ENCODE assay signal across 8 cellular contexts in genomic region chr12:55717397-55718007, GRCh38. TPM values are rescaled to one million over a fixed set of nuclear protein-coding genes. Genes with fewer than 3 reads are reported as not detected.
DNase-seq lines count a peak whose midpoint lies in the region; ATAC-seq and TF ChIP-seq lines count a peak whose summit lies in the region.

No MANE protein-coding gene starts in this region.

- H3K4me2 ChIP-seq in hepatocyte, result peak overlapping the region; percentile 90

- no peaks in the 10 kb centered on the region for H3K9me2 ChIP-seq in hepatocyte (replicated peaks; ENCODE audit: insufficient read depth)

- H3K27me3 Mint-ChIP-seq in activated CD4-positive, alpha-beta memory T cell treated with anti-CD3 and anti-CD28 coated beads for 36 hours, result peaks cover 2% of the 10 kb centered on the region

- CTCF ChIA-PET in activated CD4-positive, alpha-beta memory T cell treated with anti-CD3 and anti-CD28 coated beads for 36 hours (lab: Charles Lee), result interaction anchor here (1.0 to 3.9 kb wide), 7 partner anchors 7 to 71 kb away, joined by 3 to 36 read pairs (median 8); partner anchors contain the start of genes CD63 and ITGA7

- H3K4me1 ChIP-seq in heart left ventricle, result peaks cover 3 to 89% (median 71%) of the 10 kb centered on the region in 12 donors
- peaks cover 30% of the 10 kb centered on the region for H3K4me1 ChIP-seq in hepatocyte (ENCODE audit: insufficient read depth)

- H4K20me1 ChIP-seq in hepatocyte (ENCODE audit: insufficient read depth, poor library complexity, severe bottlenecking), result no peaks in the 10 kb centered on the region

- H3K4me3 Mint-ChIP-seq in activated CD4-positive, alpha-beta memory T cell treated with anti-CD3 and anti-CD28 coated beads for 36 hours, result peak overlapping the region; percentile 90

- ATAC-seq in heart left ventricle, result no peak
- no peak for ATAC-seq in HG02938 (IDR thresholded peaks at IDR 0.05; ENCODE audit: unreplicated experiment)

- H3K79me2 ChIP-seq in hepatocyte, result peaks cover 35% of the 10 kb centered on the region

- no peak overlapping the region for H2AFZ ChIP-seq in hepatocyte

- H3K4me1 Mint-ChIP-seq in activated CD4-positive, alpha-beta memory T cell treated with anti-CD3 and anti-CD28 coated beads for 36 hours (ENCODE audit: low read depth), result peaks cover 30% of the 10 kb centered on the region

- H3K27me3 ChIP-seq in heart left ventricle, result no peaks in the 10 kb centered on the region
- no peaks in the 10 kb centered on the region for H3K27me3 ChIP-seq in hepatocyte

- H3K27ac Mint-ChIP-seq in activated CD4-positive, alpha-beta memory T cell treated with anti-CD3 and anti-CD28 coated beads for 36 hours, result peak overlapping the region; percentile 89

- H3K4me3 ChIP-seq in heart left ventricle (peak overlapping the region in 8 of 12 donors; percentile 64 to 93 (median 78)), hepatocyte (no peak overlapping the region)

- H3K9me3 ChIP-seq in heart left ventricle (no peaks in the 10 kb centered on the region), hepatocyte (ENCODE audit: low read depth) (no peaks in the 10 kb centered on the region)

- DNase-seq in heart left ventricle (peak in 2 of 5 donors; percentile 26 to 63), cardiac septum (ENCODE audit: low spot score) (no peak), hepatocyte (ENCODE audit: low spot score) (no peak), Ammon's horn (ENCODE audit: low spot score) (no peak)
- peak; percentile 65 for DNase-seq in activated CD4-positive, alpha-beta memory T cell treated with anti-CD3 and anti-CD28 coated beads for 36 hours
- peak; percentile 54 for DNase-seq in stimulated activated CD8-positive, alpha-beta memory T cell treated with anti-CD3 and anti-CD28 coated beads, Interleukin-4, amount 100 ng/mL, for 48 hours
- DNase-seq in activated CD4-positive, CD25-positive, alpha-beta regulatory T cell treated with anti-CD3 and anti-CD28 coated beads, Interleukin-2, amount 50 U/mL, for 72 hours, result no peak

- peak overlapping the region; percentile 29 to 99 (median 93) for H3K27ac ChIP-seq in heart left ventricle
- no peak overlapping the region for H3K27ac ChIP-seq in hepatocyte

- TF ChIP-seq CTCF in heart left ventricle (IDR thresholded peaks at IDR 0.05) (no peak), hepatocyte (IDR thresholded peaks at IDR 0.05; ENCODE audit: poor library complexity) (no peak)

- H3K36me3 Mint-ChIP-seq in activated CD4-positive, alpha-beta memory T cell treated with anti-CD3 and anti-CD28 coated beads for 36 hours, result peaks cover 6% of the 10 kb centered on the region

- POLR2A ChIA-PET in activated CD4-positive, alpha-beta memory T cell treated with anti-CD3 and anti-CD28 coated beads for 36 hours (lab: Charles Lee), result interaction anchor here (3.1 kb wide), 1 partner anchor 12 kb away, joined by 23 read pairs; the partner anchor contains the start of gene CD63

- intact Hi-C loops in heart left ventricle (cut with DNase I), result no loop called here
- intact Hi-C loops in cardiac septum (cut with DNase I), result no loop called here
- intact Hi-C loops in activated CD4-positive, alpha-beta memory T cell treated with anti-CD3 and anti-CD28 coated beads for 36 hours (cut with micrococcal nuclease), result loop anchor here (1.0 to 5.0 kb wide), 3 partner anchors 12 to 730 kb away; partner anchors contain the start of gene CD63

- 34 to 50% (median 36%) methylated on average over 4 of the region's 4 CpGs for WGBS in heart left ventricle, 4 donors
- 74% methylated on average over 4 of the region's 4 CpGs for WGBS in hepatocyte (ENCODE audit: low lambda C conversion rate, missing lambda C conversion rate)

- H3K36me3 ChIP-seq in heart left ventricle, result peaks cover 0 to 16% (median 0%) of the 10 kb centered on the region in 9 donors
- H3K36me3 ChIP-seq in hepatocyte (replicated peaks; ENCODE audit: insufficient read depth, low read depth), result no peaks in the 10 kb centered on the region

- no peaks in the 10 kb centered on the region for H3K9me3 Mint-ChIP-seq in activated CD4-positive, alpha-beta memory T cell treated with anti-CD3 and anti-CD28 coated beads for 36 hours

- TF ChIP-seq POLR2A in heart left ventricle (IDR thresholded peaks at IDR 0.05), result no peak

RNA-seq across cellular contexts. Expression of gene BLOC1S1, which starts 1.7 kb away (rescaled TPM):
- total RNA-seq in heart left ventricle (100 to 1,000 TPM in 5 of 9 donors, 10 to 100 TPM in 4; 71.3 to 173 (median 131) TPM), cardiac septum (97.7 TPM), hepatocyte (159 and 177 TPM in 2 replicates)
- polyA plus RNA-seq in heart left ventricle (100 to 1,000 TPM; 187 to 314 TPM), hepatocyte (227 and 236 TPM in 2 replicates)
- 100 to 1,000 TPM; 153 to 162 TPM for total RNA-seq in activated CD4-positive, alpha-beta memory T cell treated with anti-CD3 and anti-CD28 coated beads for 36 hours

RNA-seq across cellular contexts. Expression of gene RDH5, which starts 2.7 kb away (rescaled TPM):
- total RNA-seq in heart left ventricle (10 to 100 TPM in 8 of 9 donors, 1 to 10 TPM in 1; 5.9 to 20.5 (median 16.2) TPM), cardiac septum (26.3 TPM), hepatocyte (36.2 and 48.7 TPM in 2 replicates)
- polyA plus RNA-seq in heart left ventricle (10 to 100 TPM; 25.8 to 42.4 TPM), hepatocyte (38.0 and 43.7 TPM in 2 replicates)
- 1 to 10 TPM; 5.1 to 7.0 TPM for total RNA-seq in activated CD4-positive, alpha-beta memory T cell treated with anti-CD3 and anti-CD28 coated beads for 36 hours

RNA-seq across cellular contexts. Expression of gene ITGA7, which starts 9.8 kb away (rescaled TPM):
- total RNA-seq in heart left ventricle, result 1,000 to 10,000 TPM in 1 of 9 donors, 100 to 1,000 TPM in 8; 199 to 1,007 (median 620) TPM
- 100 to 1,000 TPM; 173 to 573 TPM for polyA plus RNA-seq in heart left ventricle
- total RNA-seq in cardiac septum, result 806 TPM
- 1 to 10 TPM; 4.1 to 4.5 TPM for total RNA-seq in activated CD4-positive, alpha-beta memory T cell treated with anti-CD3 and anti-CD28 coated beads for 36 hours
- 13.0 and 15.2 TPM in 2 replicates for total RNA-seq in hepatocyte
- polyA plus RNA-seq in hepatocyte, result 18.9 and 22.8 TPM in 2 replicates

RNA-seq across cellular contexts. Expression of gene CD63, which starts 11.3 kb away (rescaled TPM):
- total RNA-seq in heart left ventricle (1,000 to 10,000 TPM in 3 of 9 donors, 100 to 1,000 TPM in 6; 475 to 1,670 (median 767) TPM), cardiac septum (914 TPM), hepatocyte (1,401 and 1,504 TPM in 2 replicates)
- polyA plus RNA-seq in heart left ventricle (1,000 to 10,000 TPM; 1,034 to 2,790 TPM), hepatocyte (2,624 and 2,749 TPM in 2 replicates)
- 100 to 1,000 TPM; 204 to 210 TPM for total RNA-seq in activated CD4-positive, alpha-beta memory T cell treated with anti-CD3 and anti-CD28 coated beads for 36 hours

RNA-seq across cellular contexts. Expression of gene GDF11, which starts 25.4 kb away (rescaled TPM):
- total RNA-seq in heart left ventricle (10 to 100 TPM in 7 of 9 donors, 1 to 10 TPM in 2; 7.8 to 18.2 (median 12.4) TPM), cardiac septum (18.0 TPM), hepatocyte (7.9 and 10.8 TPM in 2 replicates)
- polyA plus RNA-seq in heart left ventricle (10 to 100 TPM in 1 of 2 donors, 1 to 10 TPM in 1; 6.9 to 15.7 TPM), hepatocyte (3.7 and 4.1 TPM in 2 replicates)
- 1 to 10 TPM; 7.7 to 8.7 TPM for total RNA-seq in activated CD4-positive, alpha-beta memory T cell treated with anti-CD3 and anti-CD28 coated beads for 36 hours

Comparison
In these comparisons a context has a peak if more than half of its experiments do, and no peak if none do; other contexts are left out.
1. DNase-seq: peak in activated CD4-positive, alpha-beta memory T cell treated with anti-CD3 and anti-CD28 coated beads for 36 hours (single experiment) and stimulated activated CD8-positive, alpha-beta memory T cell treated with anti-CD3 and anti-CD28 coated beads, Interleukin-4, amount 100 ng/mL, for 48 hours (single experiment); none in cardiac septum (single experiment), hepatocyte (single experiment), Ammon's horn (single experiment) and activated CD4-positive, CD25-positive, alpha-beta regulatory T cell treated with anti-CD3 and anti-CD28 coated beads, Interleukin-2, amount 50 U/mL, for 72 hours (single experiment).
2. RNA of gene ITGA7, which starts 9.8 kb away (total RNA-seq): 806 TPM in cardiac septum (single experiment) and 199 to 1,007 TPM in heart left ventricle; 13.0 to 15.2 TPM in hepatocyte and 4.1 to 4.5 TPM in activated CD4-positive, alpha-beta memory T cell treated with anti-CD3 and anti-CD28 coated beads for 36 hours; every median in the first group is over 10 times any median in the second.